14 cellular contexts compared by ENCODE assay signal in the genomic region with DNA sequence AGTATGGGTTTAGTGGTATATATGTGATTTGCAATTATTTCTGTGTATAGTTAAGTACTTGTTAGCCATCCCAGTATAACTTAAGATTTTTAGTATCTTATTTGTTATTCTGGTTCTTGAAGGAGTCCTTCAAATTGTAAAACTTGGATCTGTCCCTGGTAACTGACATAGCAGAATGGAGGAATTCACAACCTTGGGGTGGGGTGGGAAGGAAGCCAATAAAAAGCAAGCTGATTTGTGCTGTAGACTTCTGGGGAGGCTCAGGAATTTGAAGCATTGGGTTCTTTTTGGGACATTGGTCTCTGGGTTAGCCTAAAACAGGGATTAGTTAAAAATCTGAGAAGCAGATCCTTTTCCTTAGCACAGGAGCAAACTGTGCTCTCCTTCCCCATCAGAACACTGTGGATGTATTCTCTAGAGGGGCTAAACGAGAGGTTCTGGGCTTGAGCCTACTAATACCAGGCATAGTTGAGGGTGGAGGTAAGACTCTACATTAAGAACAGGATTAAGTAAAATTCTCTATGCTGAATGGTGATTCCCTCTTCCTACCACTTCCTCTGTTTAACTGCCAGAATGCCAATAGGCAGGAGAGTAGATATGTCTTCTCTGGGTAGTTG. TPM values are rescaled to one million over a fixed set of nuclear protein-coding genes. Genes with fewer than 3 reads are reported as not detected.
DNase-seq lines count a peak whose midpoint lies in the region; ATAC-seq and TF ChIP-seq lines count a peak whose summit lies in the region.
"Had no signal": no experiment of that assay in that cellular context is flagged by ENCODE, and none has a peak within 500 bp of the region (broad histone marks: within the 10 kb centered on the region; RNA-seq: fewer than 3 reads in every experiment).

No MANE protein-coding gene starts in this region.

- H3K14ac ChIP-seq in IMR-90 (replicated peaks; ENCODE audit: low read depth, low read length) = no peak overlapping the region

- H3K27ac ChIP-seq in IMR-90 (ENCODE audit: insufficient read depth, low read length) = peak overlapping the region; percentile 44; the same call in 1 of the 2 replicates

- H3K4me1 ChIP-seq in IMR-90 (ENCODE audit: control insufficient read depth, insufficient read depth, low read length) = no peaks in the 10 kb centered on the region

- no CpG with 5 or more reads among the region's 1 CpG for WGBS in IMR-90 (ENCODE audit: extremely low coverage in 2 of 2, insufficient read length in 1 of 2), 2 experiments

- no peak overlapping the region for H2BK20ac ChIP-seq in IMR-90 (ENCODE audit: low read depth, low read length)

- no peak overlapping the region for H3K4me3 Mint-ChIP-seq in chondrocyte (ENCODE audit: unreplicated experiment)
- H3K4me3 Mint-ChIP-seq in nephron progenitor cell = no peak overlapping the region
- H3K4me3 Mint-ChIP-seq in activated naive CD4-positive, alpha-beta T cell treated with anti-CD3 and anti-CD28 coated beads for 36 hours = no peak overlapping the region
- H3K4me3 Mint-ChIP-seq: activated B cell treated with CpG ODN at 0.5 μM for 24 hours; activated naive CD4-positive, alpha-beta T cell treated with anti-CD3 and anti-CD28 coated beads, Interleukin-2, amount 50 U/mL, for 24 hours; T-helper 1 cell treated with Interleukin-12 subunit alpha and Interleukin-12 subunit beta and Interleukin-4 antibody, amounts not matched to agents 30 μg/mL and 1 μg/mL, for 36 hours had no signal

- H2AFZ ChIP-seq in IMR-90 (replicated peaks; ENCODE audit: low read length, poor library complexity) = no peak overlapping the region

- intact Hi-C loops in IMR-90 (cut with micrococcal nuclease) = no loop called here
- intact Hi-C loops in activated naive CD4-positive, alpha-beta T cell treated with anti-CD3 and anti-CD28 coated beads for 36 hours (cut with micrococcal nuclease) = no loop called here

- H3K9me1 ChIP-seq in IMR-90 (ENCODE audit: insufficient read depth, low read length) = peaks cover 8% of the 10 kb centered on the region; the same call in 1 of the 2 replicates

- H4K20me1 ChIP-seq in IMR-90 (ENCODE audit: insufficient read depth, low read length) = no peaks in the 10 kb centered on the region

- no peak overlapping the region for H2AK9ac ChIP-seq in IMR-90 (replicated peaks; ENCODE audit: low read depth, low read length, poor library complexity)

- no peak overlapping the region for H3K56ac ChIP-seq in IMR-90 (ENCODE audit: extremely low read depth, insufficient read depth, low read length)

- H3K79me1 ChIP-seq in IMR-90 (ENCODE audit: low read depth in 1 of 2, low read length in 2 of 2) = peaks cover 3 to 17% of the 10 kb centered on the region in 2 experiments; a peak in 3 of 4 replicates

- POLR2A ChIA-PET in IMR-90 (lab: Charles Lee; ENCODE audit: unreplicated experiment) = no interaction called here

- no peak overlapping the region for H4K91ac ChIP-seq in IMR-90 (ENCODE audit: insufficient read depth, low read depth, low read length)

- H4K5ac ChIP-seq in IMR-90 (ENCODE audit: low read depth, low read length) = no peak overlapping the region

- dilution Hi-C loops in IMR-90 (cut with HindIII; ENCODE audit: low sequenced_read_pairs, unreplicated experiment) = no loop called here

- no peaks in the 10 kb centered on the region for H3K9me3 ChIP-seq in IMR-90 (ENCODE audit: control insufficient read depth, insufficient read depth, low read length)

- no peak overlapping the region for H3K4ac ChIP-seq in IMR-90 (ENCODE audit: low read depth, low read length)

- no peak overlapping the region for H2BK120ac ChIP-seq in IMR-90 (ENCODE audit: low read depth, low read length)

- no peak overlapping the region for H3K4me3 ChIP-seq in IMR-90 (ENCODE audit: insufficient read depth, low read depth, low read length)

- CTCF ChIA-PET in IMR-90 (lab: Yijun Ruan, JAX) = interaction anchor here (0.6 kb wide), 1 partner anchor 39 kb away, joined by 3 read pairs; no protein-coding TSS in a partner anchor
- CTCF ChIA-PET in activated naive CD4-positive, alpha-beta T cell treated with anti-CD3 and anti-CD28 coated beads for 36 hours (lab: Charles Lee) = no interaction called here

- no TSS peak for BruUV-seq in IMR-90 (replicated peaks; lab: Mats Ljungman, UMichigan)

- H3K9me3 Mint-ChIP-seq in chondrocyte (ENCODE audit: low read depth) = no peaks in the 10 kb centered on the region
- H3K9me3 Mint-ChIP-seq in nephron progenitor cell = no peaks in the 10 kb centered on the region
- H3K9me3 Mint-ChIP-seq in activated naive CD4-positive, alpha-beta T cell treated with anti-CD3 and anti-CD28 coated beads for 36 hours = no peaks in the 10 kb centered on the region
- H3K9me3 Mint-ChIP-seq: activated B cell treated with CpG ODN at 0.5 μM for 24 hours; activated naive CD4-positive, alpha-beta T cell treated with anti-CD3 and anti-CD28 coated beads, Interleukin-2, amount 50 U/mL, for 24 hours had no signal

- H2AK5ac ChIP-seq in IMR-90 (ENCODE audit: low read depth, low read length) = no peak overlapping the region

- TF ChIP-seq POLR2A in IMR-90 (IDR thresholded peaks at IDR 0.05; ENCODE audit: low read depth, low read length) = no peak

- no peak for TF ChIP-seq RAD21 in IMR-90 (IDR thresholded peaks at IDR 0.05; ENCODE audit: low read length)

- peaks cover 34% of the 10 kb centered on the region for H3K36me3 ChIP-seq in IMR-90 (ENCODE audit: control insufficient read depth, insufficient read depth, low read length)

- H3K9ac ChIP-seq in IMR-90 (ENCODE audit: low read depth, low read length) = no peak overlapping the region

- H3K23ac ChIP-seq in IMR-90 (ENCODE audit: low read depth, low read length) = no peak overlapping the region

- H3K4me1 Mint-ChIP-seq in chondrocyte (ENCODE audit: low read depth) = peaks cover 24% of the 10 kb centered on the region
- no peaks in the 10 kb centered on the region for H3K4me1 Mint-ChIP-seq in nephron progenitor cell
- peaks cover 3% of the 10 kb centered on the region for H3K4me1 Mint-ChIP-seq in activated naive CD4-positive, alpha-beta T cell treated with anti-CD3 and anti-CD28 coated beads for 36 hours (ENCODE audit: low read depth)

- peak; percentile 89 for ATAC-seq in IMR-90 (ENCODE audit: low read depth)

- peak; percentile 30 for DNase-seq in AG08396 (ENCODE audit: low spot score)
- DNase-seq in IMR-90 = peak; percentile 39
- DNase-seq in chondrocyte (ENCODE audit: low spot score) = no peak
- no peak for DNase-seq in nephron progenitor cell
- DNase-seq in activated naive CD4-positive, alpha-beta T cell treated with anti-CD3 and anti-CD28 coated beads for 36 hours = no peak
- no peak for DNase-seq in stimulated activated naive CD4-positive, alpha-beta T cell treated with Interleukin-2 at 50 U/mL for 16 hours (lab: John Stamatoyannopoulos, UW)
- no peak for DNase-seq in SHP77 (lab: John Stamatoyannopoulos, UW)
- no peak for DNase-seq in NCI-H2029 (lab: John Stamatoyannopoulos, UW)
- DNase-seq: activated B cell treated with CpG ODN at 0.5 μM for 24 hours, DMS 273 treated with DMSO at 0.1 percent for 48 hours, kidney, posterior cingulate gyrus had no signal

- H2BK15ac ChIP-seq in IMR-90 (ENCODE audit: low read depth, low read length) = no peak overlapping the region

- H4K8ac ChIP-seq in IMR-90 (ENCODE audit: low read depth in 2 of 2, low read length in 2 of 2) = no peak overlapping the region

- H3K4me2 ChIP-seq in IMR-90 (ENCODE audit: low read depth, low read length) = no peak overlapping the region

- TF ChIP-seq CTCF in IMR-90 (conservative IDR thresholded peaks at IDR 0.05; ENCODE audit: low read depth, low read length) (no peak), chondrocyte (IDR thresholded peaks at IDR 0.05) (no peak), nephron progenitor cell (IDR thresholded peaks at IDR 0.05) (no peak)

- no peak overlapping the region for H3K18ac ChIP-seq in IMR-90 (ENCODE audit: low read depth, low read length)

- peaks cover 29% of the 10 kb centered on the region for H3K36me3 Mint-ChIP-seq in chondrocyte (ENCODE audit: low read depth)
- peaks cover 93% of the 10 kb centered on the region for H3K36me3 Mint-ChIP-seq in nephron progenitor cell (ENCODE audit: low read depth)
- H3K36me3 Mint-ChIP-seq in activated naive CD4-positive, alpha-beta T cell treated with anti-CD3 and anti-CD28 coated beads for 36 hours (ENCODE audit: low read depth) = peaks cover 52% of the 10 kb centered on the region

- peak overlapping the region; percentile 75 for H3K27ac Mint-ChIP-seq in chondrocyte (ENCODE audit: unreplicated experiment)
- peak overlapping the region; percentile 7 for H3K27ac Mint-ChIP-seq in nephron progenitor cell
- H3K27ac Mint-ChIP-seq in activated naive CD4-positive, alpha-beta T cell treated with anti-CD3 and anti-CD28 coated beads for 36 hours = no peak overlapping the region
- H3K27ac Mint-ChIP-seq: activated B cell treated with CpG ODN at 0.5 μM for 24 hours; activated naive CD4-positive, alpha-beta T cell treated with anti-CD3 and anti-CD28 coated beads, Interleukin-2, amount 50 U/mL, for 24 hours had no signal

- in situ Hi-C loops in IMR-90 (cut with MboI; ENCODE audit: low sequenced_read_pairs) = no loop called here

- H2BK5ac ChIP-seq in IMR-90 (ENCODE audit: low read depth, low read length, poor library complexity, severe bottlenecking) = no peak overlapping the region

- H3K27me3 Mint-ChIP-seq in chondrocyte (ENCODE audit: low read depth) (no peaks in the 10 kb centered on the region), nephron progenitor cell (ENCODE audit: low read depth, poor library complexity) (no peaks in the 10 kb centered on the region)
- H3K27me3 Mint-ChIP-seq in activated naive CD4-positive, alpha-beta T cell treated with anti-CD3 and anti-CD28 coated beads for 36 hours (ENCODE audit: low read depth) = no peaks in the 10 kb centered on the region
- H3K27me3 Mint-ChIP-seq: activated B cell treated with CpG ODN at 0.5 μM for 24 hours; activated naive CD4-positive, alpha-beta T cell treated with anti-CD3 and anti-CD28 coated beads, Interleukin-2, amount 50 U/mL, for 24 hours had no signal

- no peaks in the 10 kb centered on the region for H3K27me3 ChIP-seq in IMR-90 (ENCODE audit: control insufficient read depth, insufficient read depth, low read length)

TF ChIP-seq in IMR-90, 13 proteins besides CTCF, POLR2A, EP300 and RAD21 (continues in another document):
- no peak for TF ChIP-seq MAZ (IDR thresholded peaks at IDR 0.05; ENCODE audit: borderline replicate concordance, low read depth, low read length)
- no peak for TF ChIP-seq CEBPB (IDR thresholded peaks at IDR 0.05; ENCODE audit: low read depth, low read length)

RNA-seq across cellular contexts. Expression of gene GMPS, which starts 42.2 kb away (rescaled TPM):
- total RNA-seq in IMR-90 (2012; rRNA removed) (52.5 and 108 TPM in 2 replicates), chondrocyte (56.0 to 66.8 TPM (median 56.4 TPM) in 3 replicates)
- polyA plus RNA-seq in IMR-90 (2012; rRNA removed) = 24.9 and 33.9 TPM in 2 replicates
- polyA plus RNA-seq in IMR-90 (2012; cell fraction: cytosol; rRNA removed) = 3.0 and 4.3 TPM in 2 replicates
- 2.1 and 18.9 TPM in 2 replicates for polyA plus RNA-seq in IMR-90 (2012; cell fraction: nucleus; rRNA removed; ENCODE audit: low replicate concordance)
- 100 to 1,000 TPM; 114 to 123 TPM for total RNA-seq in activated naive CD4-positive, alpha-beta T cell treated with anti-CD3 and anti-CD28 coated beads for 36 hours

RNA-seq across cellular contexts. Expression of gene SLC33A1, which starts 58.5 kb away (rescaled TPM):
- total RNA-seq in IMR-90 (2012; rRNA removed) (32.4 and 34.4 TPM in 2 replicates), chondrocyte (30.0 to 39.5 TPM (median 31.3 TPM) in 3 replicates)
- polyA plus RNA-seq in IMR-90 (2012; rRNA removed) = 12.7 and 12.9 TPM in 2 replicates
- polyA plus RNA-seq in IMR-90 (2012; cell fraction: cytosol; rRNA removed) = 7.7 and 9.0 TPM in 2 replicates
- polyA plus RNA-seq in IMR-90 (2012; cell fraction: nucleus; rRNA removed; ENCODE audit: low replicate concordance) = 9.8 and 13.6 TPM in 2 replicates
- total RNA-seq in activated naive CD4-positive, alpha-beta T cell treated with anti-CD3 and anti-CD28 coated beads for 36 hours = 10 to 100 TPM; 14.7 to 15.2 TPM

Comparison
In these comparisons a context has a peak if more than half of its experiments do, and no peak if none do; other contexts are left out.
1. DNase-seq: peak in AG08396 (single experiment) and IMR-90 (single experiment); none in chondrocyte (single experiment), nephron progenitor cell (single experiment), activated naive CD4-positive, alpha-beta T cell treated with anti-CD3 and anti-CD28 coated beads for 36 hours (single experiment), stimulated activated naive CD4-positive, alpha-beta T cell treated with Interleukin-2 at 50 U/mL for 16 hours (single experiment), SHP77 (0 of 2) and NCI-H2029 (single experiment).